25 cellular contexts compared by ENCODE assay signal in the genomic region with DNA sequence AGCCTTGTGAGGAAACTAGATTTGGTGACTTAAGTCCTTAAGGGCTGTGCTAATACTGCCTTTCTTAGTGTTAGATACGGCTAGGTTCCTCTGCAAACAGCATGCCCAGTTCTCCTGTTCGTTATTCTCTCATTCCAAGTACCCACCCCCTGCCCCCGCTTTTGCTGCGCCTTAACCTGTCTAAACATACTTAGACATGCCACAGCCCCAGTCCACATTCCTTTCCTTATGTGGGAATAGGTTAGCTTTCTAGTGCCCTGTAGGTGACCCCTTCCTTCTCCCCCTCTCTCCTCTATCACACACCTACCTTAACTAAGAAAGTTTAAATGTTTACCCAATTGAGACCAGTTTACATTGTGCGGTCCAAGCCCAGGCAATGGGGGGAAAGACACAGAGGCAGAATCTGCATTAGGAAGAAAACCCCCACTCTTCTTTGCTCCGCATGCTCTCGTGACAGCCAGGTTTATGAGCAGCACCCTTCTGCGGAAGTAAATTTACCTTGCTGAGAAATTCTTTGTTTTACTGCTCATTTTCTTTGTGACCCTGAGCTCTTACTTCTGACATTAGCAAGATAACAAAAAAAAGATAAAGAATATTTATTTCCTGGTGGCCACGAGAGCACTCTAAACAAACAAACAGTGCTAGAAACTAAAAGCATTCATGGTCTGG.
"Had no signal": no experiment of that assay in that cellular context is flagged by ENCODE, and none has a peak within 500 bp of the region (broad histone marks: within the 10 kb centered on the region; RNA-seq: fewer than 3 reads in every experiment).

No MANE protein-coding gene starts in this region.

- FAIRE-seq: endothelial cell of umbilical vein, frontal cortex, kidney, urothelium cell line had no signal

- H3K4me1 Mint-ChIP-seq: central memory CD8-positive, alpha-beta T cell; memory B cell; mesothelial cell of epicardium; naive thymus-derived CD4-positive, alpha-beta T cell had no signal

- H3K79me2 ChIP-seq: parathyroid adenoma had no signal

- H3K36me3 Mint-ChIP-seq: stimulated activated effector memory CD8-positive, alpha-beta T cell treated with anti-CD3 and anti-CD28 coated beads, Interleukin-12 subunit alpha, Interleukin-12 subunit beta, amount 100 ng/mL, for 72 hours had no signal

- H3K4me1 ChIP-seq: colonic mucosa, esophagus squamous epithelium, parathyroid adenoma, prostate gland, right atrium auricular region, stomach, thyroid gland, upper lobe of left lung had no signal

- H3K27me3 Mint-ChIP-seq: dendritic cell treated with granulocyte-macrophage colony-stimulating factor and Interleukin-4, amounts not matched to agents 40 ng/mL and 50 ng/mL, for 4 days had no signal

- H3K36me3 ChIP-seq: colonic mucosa, esophagus squamous epithelium, neutrophil, prostate gland, right atrium auricular region, stomach, thyroid gland, upper lobe of left lung had no signal

- H3K27me3 ChIP-seq: colonic mucosa, esophagus squamous epithelium, neutrophil, right atrium auricular region, stomach, thyroid gland, upper lobe of left lung had no signal

- H3K9me3 ChIP-seq: colonic mucosa, neutrophil, prostate gland, right atrium auricular region, thyroid gland had no signal

- H3K4me3 ChIP-seq: colonic mucosa, esophagus squamous epithelium, lung, prostate gland, right atrium auricular region, stomach, thyroid gland, upper lobe of left lung had no signal

- DNase-seq: colonic mucosa; effector CD8-positive, alpha-beta T cell; erythroblast; esophagus squamous epithelium; kidney; naive thymus-derived CD4-positive, alpha-beta T cell; stimulated activated CD4-positive, alpha-beta T cell treated with anti-CD3 and anti-CD28 coated beads, Interleukin-2, amount 100 ng/mL, for 24 hours; stimulated activated CD4-positive, alpha-beta T cell treated with anti-CD3 and anti-CD28 coated beads, Interleukin-4, amount 100 ng/mL, for 24 hours; stimulated activated naive CD4-positive, alpha-beta T cell treated with Interleukin-2 at 50 U/mL for 16 hours; stomach; thyroid gland; upper lobe of left lung had no signal

- H3K4me3 Mint-ChIP-seq: central memory CD8-positive, alpha-beta T cell; dendritic cell treated with granulocyte-macrophage colony-stimulating factor and Interleukin-4, amounts not matched to agents 40 ng/mL and 50 ng/mL, for 4 days; memory B cell; mesothelial cell of epicardium; naive thymus-derived CD4-positive, alpha-beta T cell; stimulated activated effector memory CD8-positive, alpha-beta T cell treated with anti-CD3 and anti-CD28 coated beads, Interleukin-12 subunit alpha, Interleukin-12 subunit beta, amount 100 ng/mL, for 72 hours had no signal

- H3K27ac Mint-ChIP-seq: dendritic cell treated with granulocyte-macrophage colony-stimulating factor and Interleukin-4, amounts not matched to agents 40 ng/mL and 50 ng/mL, for 4 days; memory B cell; mesothelial cell of epicardium; naive thymus-derived CD4-positive, alpha-beta T cell; stimulated activated effector memory CD8-positive, alpha-beta T cell treated with anti-CD3 and anti-CD28 coated beads, Interleukin-12 subunit alpha, Interleukin-12 subunit beta, amount 100 ng/mL, for 72 hours had no signal

- H3K9ac ChIP-seq: parathyroid adenoma had no signal

- H2AFZ ChIP-seq: parathyroid adenoma had no signal

- H3K27ac ChIP-seq: colonic mucosa, esophagus squamous epithelium, neutrophil, parathyroid adenoma, prostate gland, right atrium auricular region, stomach, thyroid gland, upper lobe of left lung had no signal
